Comparison of ENCODE assay signal across 29 cellular contexts in the genomic region with DNA sequence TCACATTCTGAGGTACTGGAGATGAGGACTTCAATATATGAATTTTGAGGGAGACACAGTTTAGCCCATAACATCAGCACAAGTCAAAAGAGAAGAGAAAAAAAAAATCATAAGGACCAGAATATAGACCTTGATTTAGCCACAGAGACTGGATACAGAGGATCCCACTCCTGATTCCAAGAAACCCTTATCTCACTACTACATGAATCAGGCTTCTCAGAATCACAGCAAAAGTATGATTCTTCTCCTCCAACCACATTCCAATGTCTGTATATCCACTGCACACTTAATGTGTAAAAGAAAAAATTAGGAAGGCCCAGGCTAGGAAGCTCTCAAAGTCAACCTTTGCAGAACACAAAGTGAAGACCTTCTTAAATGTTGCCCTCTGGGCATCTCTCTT.
"Had no signal": no experiment of that assay in that cellular context is flagged by ENCODE, and none has a peak within 500 bp of the region (broad histone marks: within the 10 kb centered on the region; RNA-seq: fewer than 3 reads in every experiment).

No MANE protein-coding gene starts in this region.

- H3K36me3 ChIP-seq: cardiac muscle cell had no signal

- ATAC-seq: activated CD8-positive, alpha-beta memory T cell treated with anti-CD3 and anti-CD28 coated beads, Interleukin-2, amount 10 ng/mL, durations not matched to agents 7 days and 5 days; activated CD8-positive, alpha-beta T cell treated with anti-CD3 and anti-CD28 coated beads, Interleukin-2, amount 10 ng/mL, durations not matched to agents 7 days and 5 days; activated naive CD8-positive, alpha-beta T cell treated with anti-CD3 and anti-CD28 coated beads, Interleukin-2, amount 50 U/mL, for 24 hours had no signal

- H3K27ac ChIP-seq: cardiac muscle cell, VCaP had no signal

- DNase-seq: activated B cell treated with CpG ODN at 0.5 μM for 24 hours; activated CD4-positive, alpha-beta memory T cell treated with anti-CD3 and anti-CD28 coated beads for 36 hours; activated CD4-positive, alpha-beta T cell treated with anti-CD3 and anti-CD28 coated beads for 4 hours; activated CD4-positive, alpha-beta T cell treated with anti-CD3 and anti-CD28 coated beads, Interleukin-2, amount 10 ng/mL, durations not matched to agents 24 days and 14 days; activated CD4-positive, alpha-beta T cell treated with anti-CD3 and anti-CD28 coated beads, Interleukin-2, amount 50 U/mL, for 1 hour; activated CD4-positive, alpha-beta T cell treated with anti-CD3 and anti-CD28 coated beads, Interleukin-2, amount 50 U/mL, for 4 hours; activated CD4-positive, CD25-positive, alpha-beta regulatory T cell treated with anti-CD3 and anti-CD28 coated beads, Interleukin-2, amount 50 U/mL, for 72 hours; activated CD8-positive, alpha-beta memory T cell treated with anti-CD3 and anti-CD28 coated beads for 24 hours; activated CD8-positive, alpha-beta memory T cell treated with anti-CD3 and anti-CD28 coated beads, Interleukin-2, amount 10 ng/mL, durations not matched to agents 7 days and 5 days; activated CD8-positive, alpha-beta memory T cell treated with anti-CD3 and anti-CD28 coated beads, Interleukin-2, amount 50 U/mL, for 48 hours; activated CD8-positive, alpha-beta T cell treated with anti-CD3 and anti-CD28 coated beads, Interleukin-2, amount 10 ng/mL, durations not matched to agents 7 days and 5 days; activated effector memory CD4-positive, alpha-beta T cell treated with Interleukin-2 at 50 U/mL for 16 hours; activated gamma-delta T cell; activated naive CD4-positive, alpha-beta T cell treated with anti-CD3 and anti-CD28 coated beads, Interleukin-2, amount 10 ng/mL, durations not matched to agents 7 days and 5 days; activated naive CD4-positive, alpha-beta T cell treated with Interleukin-2 at 50 U/mL for 16 hours; activated naive CD8-positive, alpha-beta T cell treated with anti-CD3 and anti-CD28 coated beads, Interleukin-2, amount 10 ng/mL, durations not matched to agents 7 days and 5 days; activated naive CD8-positive, alpha-beta T cell treated with anti-CD3 and anti-CD28 coated beads, Interleukin-2, amount 50 U/mL, for 24 hours; activated T-cell treated with anti-CD3 and anti-CD28 coated beads, Interleukin-2, amount 50 U/mL, for 24 hours; activated T-cell treated with anti-CD3 and anti-CD28 coated beads, Interleukin-2, amount 50 U/mL, for 48 hours; amniotic stem cell; aorta; caudate nucleus; cerebellar nuclear complex; SW 1271; T-helper 1 cell; T-helper 2 cell; T-helper 9 cell had no signal

- H3K27me3 ChIP-seq: cardiac muscle cell had no signal

- H3K4me3 ChIP-seq: cardiac muscle cell had no signal
